Comparison of ENCODE assay signal across 8 cellular contexts in the genomic region with DNA sequence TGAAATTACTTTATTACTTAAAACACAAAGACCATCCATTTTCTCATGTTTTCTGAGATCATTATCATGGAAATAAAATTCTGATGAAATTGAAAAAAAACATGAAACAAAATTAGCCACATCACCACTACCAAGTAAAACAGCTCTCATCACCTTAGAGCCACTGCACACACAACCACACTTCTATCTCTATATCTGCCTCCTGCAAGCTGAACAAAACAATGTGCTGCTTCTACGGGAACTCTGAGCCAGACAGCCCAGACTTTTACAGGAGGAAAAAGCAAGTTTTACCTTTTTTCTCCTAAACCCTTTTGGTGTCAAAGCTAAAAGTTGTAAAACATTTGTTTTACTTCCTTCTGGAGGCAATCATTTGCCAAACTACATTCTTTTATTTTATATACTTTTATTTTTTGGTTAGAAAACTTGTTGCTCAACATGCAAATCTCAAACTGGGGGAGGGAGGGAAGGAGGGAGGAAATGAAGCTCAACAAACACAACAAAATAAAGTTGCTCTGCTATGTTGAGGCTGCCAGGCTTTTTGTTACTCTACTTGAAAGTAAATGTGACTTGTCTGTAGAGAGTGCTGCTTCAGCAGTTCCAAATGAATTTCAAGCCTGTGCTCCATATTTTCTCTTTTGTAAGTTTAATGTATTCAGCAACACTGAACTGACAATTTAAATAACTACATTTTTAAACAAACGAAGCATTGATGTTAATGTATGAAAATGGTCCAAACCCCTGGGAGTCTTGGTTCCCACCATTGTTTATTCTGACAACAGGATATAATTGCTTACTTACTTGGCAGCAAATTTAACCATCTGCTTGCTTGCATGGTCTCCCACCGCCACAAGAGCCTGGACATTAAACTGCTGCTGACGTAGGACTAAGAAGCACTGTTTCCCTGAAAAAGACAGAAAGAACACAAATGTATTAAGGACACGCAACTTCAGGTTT. TPM values are rescaled to one million over a fixed set of nuclear protein-coding genes. Genes with fewer than 3 reads are reported as not detected.
DNase-seq lines count a peak whose midpoint lies in the region; ATAC-seq and TF ChIP-seq lines count a peak whose summit lies in the region.

No MANE protein-coding gene starts in this region.

- peak overlapping the region; percentile 60 to 92 for H3K4me3 Mint-ChIP-seq in activated T-cell treated with anti-CD3 and anti-CD28 coated beads, Interleukin-2, amount 50 U/mL, for 72 hours

- H3K9me3 ChIP-seq in subcutaneous abdominal adipose tissue (ENCODE audit: control insufficient read depth in 5 of 5, low read length in 5 of 5) (no peaks in the 10 kb centered on the region), esophagus squamous epithelium (no peaks in the 10 kb centered on the region)

- peak; percentile 19 to 27 for DNase-seq in activated T-cell treated with anti-CD3 and anti-CD28 coated beads, Interleukin-2, amount 50 U/mL, for 72 hours
- no peak for DNase-seq in activated T-cell treated with anti-CD3 and anti-CD28 coated beads for 4 hours
- DNase-seq in fibroblast of pulmonary artery (ENCODE audit: low read depth), result peak; percentile 74
- DNase-seq in SHP77 treated with DMSO at 0.1 percent for 48 hours (lab: John Stamatoyannopoulos, UW), result no peak
- no peak for DNase-seq in NOMO-1 treated with DMSO at 0.1 percent for 48 hours (lab: John Stamatoyannopoulos, UW; ENCODE audit: unreplicated experiment)
- no peak for DNase-seq in esophagus squamous epithelium (lab: John Stamatoyannopoulos, UW)

- TF ChIP-seq POLR2A in esophagus squamous epithelium (IDR thresholded peaks at IDR 0.05), result no peak

- no peak overlapping the region for H3K9ac ChIP-seq in subcutaneous abdominal adipose tissue (ENCODE audit: low read length in 5 of 5)

- H3K27me3 ChIP-seq in subcutaneous abdominal adipose tissue (ENCODE audit: control insufficient read depth in 5 of 5, insufficient read depth in 4 of 5, low read length in 5 of 5) (no peaks in the 10 kb centered on the region), esophagus squamous epithelium (no peaks in the 10 kb centered on the region)

- H3K36me3 ChIP-seq in subcutaneous abdominal adipose tissue (ENCODE audit: control insufficient read depth in 5 of 5, insufficient read depth in 5 of 5, low read length in 5 of 5) (peaks cover 0 to 13% (median 0%) of the 10 kb centered on the region in 5 donors), esophagus squamous epithelium (peaks cover 0 to 42% (median 0%) of the 10 kb centered on the region in 3 donors)

- ATAC-seq in activated T-cell treated with anti-CD3 and anti-CD28 coated beads, Interleukin-2, amount 50 U/mL, for 72 hours (replicated peaks in 1 of 2), result peak; percentile 84 to 85
- ATAC-seq in SK-N-SH treated with all-trans-retinoic acid at 6 μM for 48 hours, result peak; percentile 72; the same call in 2 of the 3 replicates

- peaks cover 0 to 20% (median 6%) of the 10 kb centered on the region in 5 donors for H3K4me1 ChIP-seq in subcutaneous abdominal adipose tissue (ENCODE audit: control insufficient read depth in 5 of 5, insufficient read depth in 5 of 5, low read length in 5 of 5)
- peaks cover 0 to 41% (median 0%) of the 10 kb centered on the region in 3 donors for H3K4me1 ChIP-seq in esophagus squamous epithelium

- peaks cover 61% of the 10 kb centered on the region for H3K4me1 Mint-ChIP-seq in activated T-cell treated with anti-CD3 and anti-CD28 coated beads, Interleukin-2, amount 50 U/mL, for 72 hours (ENCODE audit: low read depth)

- TF ChIP-seq CTCF in fibroblast of pulmonary artery (IDR thresholded peaks at IDR 0.05; ENCODE audit: low read length, missing control alignments) (no peak), esophagus squamous epithelium (IDR thresholded peaks at IDR 0.05) (no peak)

- WGBS in esophagus squamous epithelium, 2 donors, result 64 to 77% methylated on average over 5 of the region's 5 CpGs

- peak overlapping the region; percentile 100 for H3K27ac Mint-ChIP-seq in activated T-cell treated with anti-CD3 and anti-CD28 coated beads, Interleukin-2, amount 50 U/mL, for 72 hours

- H3K27ac ChIP-seq in subcutaneous abdominal adipose tissue (ENCODE audit: low read depth, low read length) (peak overlapping the region; percentile 25), esophagus squamous epithelium (peak overlapping the region in 1 of 4 donors; percentile 36)

- H3K36me3 Mint-ChIP-seq in activated T-cell treated with anti-CD3 and anti-CD28 coated beads, Interleukin-2, amount 50 U/mL, for 72 hours (ENCODE audit: insufficient read depth in 2 of 2), result peaks cover 15 to 40% of the 10 kb centered on the region in 2 donors

- intact Hi-C loops in esophagus squamous epithelium (cut with DNase I), result no loop called here

- H3K9me3 Mint-ChIP-seq in activated T-cell treated with anti-CD3 and anti-CD28 coated beads, Interleukin-2, amount 50 U/mL, for 72 hours, result no peaks in the 10 kb centered on the region

- H3K4me3 ChIP-seq in fibroblast of pulmonary artery (replicated peaks; ENCODE audit: low read depth, low read length), result no peak overlapping the region
- H3K4me3 ChIP-seq in subcutaneous abdominal adipose tissue (ENCODE audit: low read depth in 1 of 5, low read length in 5 of 5), result no peak overlapping the region
- H3K4me3 ChIP-seq in esophagus squamous epithelium, result no peak overlapping the region

- no peaks in the 10 kb centered on the region for H3K27me3 Mint-ChIP-seq in activated T-cell treated with anti-CD3 and anti-CD28 coated beads, Interleukin-2, amount 50 U/mL, for 72 hours (ENCODE audit: low read depth)

TF ChIP-seq in SK-N-SH treated with all-trans-retinoic acid at 6 μM for 48 hours, 23 proteins besides CTCF, POLR2A, EP300 and RAD21:
- no peak for TF ChIP-seq PATZ1 (CRISPR knock-in tag; IDR thresholded peaks at IDR 0.05; ENCODE audit: borderline replicate concordance)
- no peak for TF ChIP-seq ZC3H10 (CRISPR knock-in tag; IDR thresholded peaks at IDR 0.05)
- TF ChIP-seq ZNF70 (CRISPR knock-in tag; IDR thresholded peaks at IDR 0.05), result no peak
- no peak for TF ChIP-seq ZNF8 (CRISPR knock-in tag; IDR thresholded peaks at IDR 0.05)
- no peak for TF ChIP-seq GLIS3 (CRISPR knock-in tag; IDR thresholded peaks at IDR 0.05)
- TF ChIP-seq TCF4 (CRISPR knock-in tag; IDR thresholded peaks at IDR 0.05; ENCODE audit: borderline replicate concordance), result no peak
- no peak for TF ChIP-seq TOX (CRISPR knock-in tag; IDR thresholded peaks at IDR 0.05; ENCODE audit: borderline replicate concordance)
- TF ChIP-seq, protein P1, sequence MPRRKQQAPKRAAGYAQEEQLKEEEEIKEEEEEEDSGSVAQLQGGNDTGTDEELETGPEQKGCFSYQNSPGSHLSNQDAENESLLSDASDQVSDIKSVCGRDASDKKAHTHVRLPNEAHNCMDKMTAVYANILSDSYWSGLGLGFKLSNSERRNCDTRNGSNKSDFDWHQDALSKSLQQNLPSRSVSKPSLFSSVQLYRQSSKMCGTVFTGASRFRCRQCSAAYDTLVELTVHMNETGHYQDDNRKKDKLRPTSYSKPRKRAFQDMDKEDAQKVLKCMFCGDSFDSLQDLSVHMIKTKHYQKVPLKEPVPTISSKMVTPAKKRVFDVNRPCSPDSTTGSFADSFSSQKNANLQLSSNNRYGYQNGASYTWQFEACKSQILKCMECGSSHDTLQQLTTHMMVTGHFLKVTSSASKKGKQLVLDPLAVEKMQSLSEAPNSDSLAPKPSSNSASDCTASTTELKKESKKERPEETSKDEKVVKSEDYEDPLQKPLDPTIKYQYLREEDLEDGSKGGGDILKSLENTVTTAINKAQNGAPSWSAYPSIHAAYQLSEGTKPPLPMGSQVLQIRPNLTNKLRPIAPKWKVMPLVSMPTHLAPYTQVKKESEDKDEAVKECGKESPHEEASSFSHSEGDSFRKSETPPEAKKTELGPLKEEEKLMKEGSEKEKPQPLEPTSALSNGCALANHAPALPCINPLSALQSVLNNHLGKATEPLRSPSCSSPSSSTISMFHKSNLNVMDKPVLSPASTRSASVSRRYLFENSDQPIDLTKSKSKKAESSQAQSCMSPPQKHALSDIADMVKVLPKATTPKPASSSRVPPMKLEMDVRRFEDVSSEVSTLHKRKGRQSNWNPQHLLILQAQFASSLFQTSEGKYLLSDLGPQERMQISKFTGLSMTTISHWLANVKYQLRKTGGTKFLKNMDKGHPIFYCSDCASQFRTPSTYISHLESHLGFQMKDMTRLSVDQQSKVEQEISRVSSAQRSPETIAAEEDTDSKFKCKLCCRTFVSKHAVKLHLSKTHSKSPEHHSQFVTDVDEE (CRISPR knock-in tag; IDR thresholded peaks at IDR 0.05), result no peak
- no peak for TF ChIP-seq ZNF565 (CRISPR knock-in tag; conservative IDR thresholded peaks at IDR 0.05; ENCODE audit: low read depth)

RNA-seq across cellular contexts. Expression of gene DARS1, which starts 24.6 kb away (rescaled TPM):
- total RNA-seq in activated T-cell treated with anti-CD3 and anti-CD28 coated beads, Interleukin-2, amount 50 U/mL, for 72 hours, result 100 to 1,000 TPM; 224 to 264 TPM
- 100 to 1,000 TPM in 1 of 4 donors, 10 to 100 TPM in 3; 38.4 to 104 (median 84.3) TPM for total RNA-seq in esophagus squamous epithelium

Comparison
In these comparisons a context has a peak if more than half of its experiments do, and no peak if none do; other contexts are left out.
1. DNase-seq: peak in activated T-cell treated with anti-CD3 and anti-CD28 coated beads, Interleukin-2, amount 50 U/mL, for 72 hours (2 of 2) and fibroblast of pulmonary artery (single experiment); none in activated T-cell treated with anti-CD3 and anti-CD28 coated beads for 4 hours (single experiment), SHP77 treated with DMSO at 0.1 percent for 48 hours (single experiment), NOMO-1 treated with DMSO at 0.1 percent for 48 hours (single experiment) and esophagus squamous epithelium (single experiment).